Comparison of ENCODE assay signal across 21 cellular contexts in genomic region chr3:146471012-146471411, GRCh38. TPM values are rescaled to one million over a fixed set of nuclear protein-coding genes. Genes with fewer than 3 reads are reported as not detected.
"Had no signal": no experiment of that assay in that cellular context is flagged by ENCODE, and none has a peak within 500 bp of the region (broad histone marks: within the 10 kb centered on the region; RNA-seq: fewer than 3 reads in every experiment).

No MANE protein-coding gene starts in this region.

- H3K36me3 Mint-ChIP-seq: activated naive CD4-positive, alpha-beta T cell treated with anti-CD3 and anti-CD28 coated beads, Interleukin-2, amount 50 U/mL, for 24 hours had no signal

- H3K4me1 Mint-ChIP-seq: activated CD4-positive, alpha-beta T cell treated with anti-CD3 and anti-CD28 coated beads for 36 hours had no signal

- H3K27ac Mint-ChIP-seq: activated CD4-positive, alpha-beta T cell treated with anti-CD3 and anti-CD28 coated beads for 36 hours; activated CD8-positive, alpha-beta T cell treated with anti-CD3 and anti-CD28 coated beads, Interleukin-2, amount 10 ng/mL, durations not matched to agents 7 days and 5 days; activated naive CD4-positive, alpha-beta T cell treated with anti-CD3 and anti-CD28 coated beads, Interleukin-2, amount 50 U/mL, for 24 hours; activated T-cell treated with anti-CD3 and anti-CD28 coated beads, Interleukin-2, amount 50 U/mL, for 24 hours; activated T-helper 1 cell treated with anti-CD3 and anti-CD28 coated beads, Interleukin-12 subunit alpha, Interleukin-12 subunit beta, Interleukin-2, Interleukin-4 antibody, amounts not matched to agents 30 ng/mL and 10 ng/mL and 1 ng/mL, durations not matched to agents 14 hours and 24 hours and 36 hours had no signal

- H3K4me3 ChIP-seq: cardiac muscle cell had no signal

- H3K27me3 ChIP-seq: brain microvascular endothelial cell, cardiac muscle cell had no signal

- ATAC-seq: activated CD4-positive, alpha-beta T cell treated with anti-CD3 and anti-CD28 coated beads for 36 hours; activated CD8-positive, alpha-beta T cell treated with anti-CD3 and anti-CD28 coated beads, Interleukin-2, amount 10 ng/mL, durations not matched to agents 7 days and 5 days; T-helper 17 cell had no signal

- DNase-seq: activated CD4-positive, alpha-beta T cell treated with anti-CD3 and anti-CD28 coated beads for 36 hours; activated CD4-positive, alpha-beta T cell treated with anti-CD3 and anti-CD28 coated beads, Interleukin-2, amount 50 U/mL, for 4 hours; activated CD8-positive, alpha-beta memory T cell treated with anti-CD3 and anti-CD28 coated beads, Interleukin-2, amount 50 U/mL, for 48 hours; activated CD8-positive, alpha-beta T cell treated with anti-CD3 and anti-CD28 coated beads, Interleukin-2, amount 10 ng/mL, durations not matched to agents 7 days and 5 days; activated effector memory CD4-positive, alpha-beta T cell treated with Interleukin-2 at 50 U/mL for 16 hours; activated naive CD4-positive, alpha-beta T cell; activated T-cell treated with anti-CD3 and anti-CD28 coated beads, Interleukin-2, amount 50 U/mL, for 24 hours; brain microvascular endothelial cell; Kasumi-1; NCI-H1105 treated with DMSO at 0.1 percent for 48 hours; NCI-H1436 treated with DMSO at 0.1 percent for 48 hours; NCI-H187; NCI-H2081; NCI-H510A treated with DMSO at 0.1 percent for 48 hours; NCI-H69; SIG-M5; T-helper 17 cell; T-helper 9 cell had no signal

- H3K36me3 ChIP-seq: brain microvascular endothelial cell, cardiac muscle cell had no signal

- H3K9me3 Mint-ChIP-seq: activated naive CD4-positive, alpha-beta T cell treated with anti-CD3 and anti-CD28 coated beads, Interleukin-2, amount 50 U/mL, for 24 hours; activated T-cell treated with anti-CD3 and anti-CD28 coated beads, Interleukin-2, amount 50 U/mL, for 24 hours; activated T-helper 1 cell treated with anti-CD3 and anti-CD28 coated beads, Interleukin-12 subunit alpha, Interleukin-12 subunit beta, Interleukin-2, Interleukin-4 antibody, amounts not matched to agents 30 ng/mL and 10 ng/mL and 1 ng/mL, durations not matched to agents 14 hours and 24 hours and 36 hours had no signal

- H3K27ac ChIP-seq: brain microvascular endothelial cell, cardiac muscle cell had no signal

RNA-seq across cellular contexts. Expression of gene PLSCR2, which starts 1.7 kb away (rescaled TPM):
- total RNA-seq: activated CD8-positive, alpha-beta T cell treated with anti-CD3 and anti-CD28 coated beads, Interleukin-2, amount 10 ng/mL, durations not matched to agents 7 days and 5 days; activated T-helper 1 cell treated with anti-CD3 and anti-CD28 coated beads, Interleukin-12 subunit alpha, Interleukin-12 subunit beta, Interleukin-2, Interleukin-4 antibody, amounts not matched to agents 30 ng/mL and 10 ng/mL and 1 ng/mL, durations not matched to agents 14 hours and 24 hours and 36 hours; cardiac muscle cell; T-helper 17 cell had no signal
- polyA plus RNA-seq: cardiac muscle cell had no signal
